ENCODE assay signal across 21 cellular contexts in genomic region chr21:45639206-45640000, GRCh38. TPM values are rescaled to one million over a fixed set of nuclear protein-coding genes. Genes with fewer than 3 reads are reported as not detected.
DNase-seq lines count a peak whose midpoint lies in the region; ATAC-seq, FAIRE-seq and TF ChIP-seq lines count a peak whose summit lies in the region.
"Had no signal": no experiment of that assay in that cellular context is flagged by ENCODE, and none has a peak within 500 bp of the region (broad histone marks: within the 10 kb centered on the region; RNA-seq: fewer than 3 reads in every experiment).

No MANE protein-coding gene starts in this region.

- TF ChIP-seq RAD21 in H1 (IDR thresholded peaks at IDR 0.05 in 1 of 2, conservative IDR thresholded peaks at IDR 0.05 in 1 of 2; ENCODE audit: low read depth in 2 of 2, low read length in 2 of 2), result no peak

- no peak overlapping the region for H3K18ac ChIP-seq in H1 (ENCODE audit: extremely low read depth, low read length)

- peak overlapping the region; percentile 70 for H3K9ac ChIP-seq in BLaER1
- H3K9ac ChIP-seq in H1 (replicated peaks in 1 of 4; ENCODE audit: extremely low read depth in 1 of 4, low read depth in 3 of 4, low read length in 3 of 4), result no peak overlapping the region

- POLR2A ChIA-PET in H1 (lab: Charles Lee; ENCODE audit: partially characterized antibody), result no interaction called here

- no peaks in the 10 kb centered on the region for H3K9me3 Mint-ChIP-seq in CD4-positive, CD25-positive, alpha-beta regulatory T cell
- H3K9me3 Mint-ChIP-seq: activated T-helper 17 cell treated with anti-CD3 and anti-CD28 coated beads, Interleukin-2, amount 50 U/mL, for 72 hours; naive thymus-derived CD8-positive, alpha-beta T cell; WTC11 had no signal

- no peak overlapping the region for H4K5ac ChIP-seq in H1 (ENCODE audit: insufficient read length, low read depth, low read length)

- H2BK5ac ChIP-seq in H1 (ENCODE audit: low read depth, low read length), result no peak overlapping the region

- H3K4ac ChIP-seq in H1 (replicated peaks; ENCODE audit: insufficient read length, low read depth, low read length), result no peak overlapping the region

- FAIRE-seq in H1 (lab: Jason Lieb, UNC), result no peak

- H3K56ac ChIP-seq in H1 (replicated peaks; ENCODE audit: insufficient read length, low read depth, low read length), result no peak overlapping the region

- no peak overlapping the region for H2AK5ac ChIP-seq in H1 (ENCODE audit: low read depth, low read length)

- H3K14ac ChIP-seq in H1 (ENCODE audit: insufficient read length), result no peak overlapping the region

- no peaks in the 10 kb centered on the region for H3K79me2 ChIP-seq in H1 (ENCODE audit: control insufficient read depth in 1 of 2, insufficient read depth in 2 of 2, low read length in 2 of 2)

- no peak for DNase-seq in CD4-positive, CD25-positive, alpha-beta regulatory T cell
- DNase-seq in M059J (ENCODE audit: low read depth) (peak; percentile 41), H1 (ENCODE audit: low read depth in 1 of 2, low spot score in 2 of 2) (no peak), retina (no peak)
- DNase-seq in activated naive CD4-positive, alpha-beta T cell treated with anti-CD3 and anti-CD28 coated beads, Interleukin-2, amount 50 U/mL, for 16 hours, result no peak
- DNase-seq in stimulated activated CD4-positive, alpha-beta T cell treated with anti-CD3 and anti-CD28 coated beads, Interleukin-2, amount 100 ng/mL, for 48 hours, result no peak
- DNase-seq: activated CD8-positive, alpha-beta memory T cell treated with anti-CD3 and anti-CD28 coated beads for 24 hours; adrenal gland; C1 segment of cervical spinal cord; central memory CD4-positive, alpha-beta T cell; effector CD4-positive, alpha-beta T cell; immature natural killer cell; naive thymus-derived CD8-positive, alpha-beta T cell; NCI-H2081; stimulated activated naive CD4-positive, alpha-beta T cell treated with Interleukin-2 at 50 U/mL for 16 hours; upper lobe of left lung had no signal

- peak overlapping the region in 2 of 3 donors; percentile 44 to 69 for H3K27ac Mint-ChIP-seq in CD4-positive, CD25-positive, alpha-beta regulatory T cell
- H3K27ac Mint-ChIP-seq: activated T-helper 17 cell treated with anti-CD3 and anti-CD28 coated beads, Interleukin-2, amount 50 U/mL, for 72 hours; immature natural killer cell; WTC11 had no signal

- H3K4me1 ChIP-seq in BLaER1, result peaks cover 82% of the 10 kb centered on the region
- H3K4me1 ChIP-seq in CD4-positive, CD25-positive, alpha-beta regulatory T cell (ENCODE audit: control insufficient read depth, insufficient read depth, low read length, poor library complexity, severe bottlenecking), result peaks cover 26% of the 10 kb centered on the region
- peaks cover 2 to 8% (median 5%) of the 10 kb centered on the region in 4 experiments; a peak in 4 of 7 replicates for H3K4me1 ChIP-seq in H1 (replicated peaks in 1 of 4; ENCODE audit: control insufficient read depth in 3 of 4, insufficient read depth in 4 of 4, low read length in 3 of 4)

- TF ChIP-seq POLR2A in H1 (IDR thresholded peaks at IDR 0.05; ENCODE audit: control extremely low read depth in 1 of 2, low read depth in 2 of 2, low read length in 2 of 2), result no peak

- no peak overlapping the region for H4K91ac ChIP-seq in H1 (replicated peaks; ENCODE audit: insufficient read length, low read length)

- no peak overlapping the region for H2BK120ac ChIP-seq in H1 (replicated peaks; ENCODE audit: low read depth, low read length)

- no peak for TF ChIP-seq CTCF in H1 (IDR thresholded peaks at IDR 0.05; ENCODE audit: control extremely low read depth in 1 of 3, insufficient read depth in 1 of 3, low read depth in 1 of 3, low read length in 3 of 3)

- no peak overlapping the region for H4K8ac ChIP-seq in H1 (ENCODE audit: extremely low read depth, insufficient read depth, low read length)

- H3K4me3 ChIP-seq in BLaER1, result peak overlapping the region; percentile 44; the same call in 1 of the 2 replicates
- H3K4me3 ChIP-seq in CD4-positive, CD25-positive, alpha-beta regulatory T cell (ENCODE audit: low read depth, low read length), result no peak overlapping the region
- no peak overlapping the region for H3K4me3 ChIP-seq in H1 (ENCODE audit: extremely low read depth in 1 of 4, insufficient read depth in 2 of 4, low read depth in 3 of 4, low read length in 4 of 4)
- H3K4me3 ChIP-seq: adrenal gland, lung, upper lobe of left lung had no signal

- H3K36me3 ChIP-seq in BLaER1, result no peaks in the 10 kb centered on the region
- no peaks in the 10 kb centered on the region for H3K36me3 ChIP-seq in CD4-positive, CD25-positive, alpha-beta regulatory T cell (ENCODE audit: control insufficient read depth, insufficient read depth, low read length)
- H3K36me3 ChIP-seq in H1 (ENCODE audit: control insufficient read depth in 2 of 4, insufficient read depth in 4 of 4, low read length in 3 of 4), result no peaks in the 10 kb centered on the region; a peak in 1 of 8 replicates
- H3K36me3 ChIP-seq: adrenal gland, upper lobe of left lung had no signal

- H3K4me1 Mint-ChIP-seq in CD4-positive, CD25-positive, alpha-beta regulatory T cell, result peaks cover 5 to 40% (median 9%) of the 10 kb centered on the region in 4 donors
- H3K4me1 Mint-ChIP-seq: activated T-helper 17 cell treated with anti-CD3 and anti-CD28 coated beads, Interleukin-2, amount 50 U/mL, for 72 hours had no signal

- no peak for TF ChIP-seq EP300 in H1 (IDR thresholded peaks at IDR 0.05; ENCODE audit: borderline replicate concordance in 1 of 2, low read depth in 2 of 2, low read length in 2 of 2)

- no peaks in the 10 kb centered on the region for H3K36me3 Mint-ChIP-seq in CD4-positive, CD25-positive, alpha-beta regulatory T cell
- H3K36me3 Mint-ChIP-seq: immature natural killer cell; naive thymus-derived CD8-positive, alpha-beta T cell; WTC11 had no signal

- no peak overlapping the region for H2BK20ac ChIP-seq in H1 (ENCODE audit: low read length)

- no peak for ATAC-seq in CD4-positive, CD25-positive, alpha-beta regulatory T cell (ENCODE audit: low read depth in 2 of 2)
- no peak for ATAC-seq in HG03571 (IDR thresholded peaks at IDR 0.05; ENCODE audit: unreplicated experiment)
- ATAC-seq: activated T-helper 17 cell treated with anti-CD3 and anti-CD28 coated beads, Interleukin-2, amount 50 U/mL, for 72 hours; naive thymus-derived CD8-positive, alpha-beta T cell; WTC11 had no signal

- peak overlapping the region; percentile 93 for H3K4me2 ChIP-seq in BLaER1
- H3K4me2 ChIP-seq in H1 (ENCODE audit: insufficient read depth in 1 of 2, low read depth in 2 of 2, low read length in 2 of 2), result no peak overlapping the region

- peaks cover 22% of the 10 kb centered on the region for H3K23me2 ChIP-seq in H1 (ENCODE audit: low read depth, low read length)

- 81% methylated on average over 11 of the region's 11 CpGs; no CpG with 5 or more reads in 1 of the 2 experiments for WGBS in H1 (ENCODE audit: extremely low coverage in 1 of 2, insufficient coverage in 1 of 2, insufficient read length in 1 of 2, insufficient replicate concordance in 2 of 2, low coverage in 1 of 2, low lambda C conversion rate in 2 of 2, missing lambda C conversion rate in 1 of 2), 2 experiments

- H3K27me3 Mint-ChIP-seq in CD4-positive, CD25-positive, alpha-beta regulatory T cell, result peaks cover 7% of the 10 kb centered on the region
- H3K27me3 Mint-ChIP-seq: activated T-helper 17 cell treated with anti-CD3 and anti-CD28 coated beads, Interleukin-2, amount 50 U/mL, for 72 hours had no signal

- H3K27me3 ChIP-seq in BLaER1, result no peaks in the 10 kb centered on the region
- peaks cover under 1% of the 10 kb centered on the region for H3K27me3 ChIP-seq in CD4-positive, CD25-positive, alpha-beta regulatory T cell (ENCODE audit: control insufficient read depth, insufficient read depth, low read length)
- peaks cover 0 to 23% (median 17%) of the 10 kb centered on the region in 4 experiments; a peak in 6 of 7 replicates for H3K27me3 ChIP-seq in H1 (replicated peaks in 1 of 4; ENCODE audit: control insufficient read depth in 3 of 4, extremely low read depth in 1 of 4, insufficient read depth in 3 of 4, low read length in 3 of 4)
- H3K27me3 ChIP-seq: adrenal gland had no signal

- peak overlapping the region; percentile 27; the same call in 1 of the 2 replicates for H2BK12ac ChIP-seq in H1 (ENCODE audit: low read depth, low read length)

- no peaks in the 10 kb centered on the region for H3K79me1 ChIP-seq in H1 (ENCODE audit: low read depth, low read length)

- H3K23ac ChIP-seq in H1 (ENCODE audit: insufficient read length), result no peak overlapping the region

- CTCF ChIA-PET in H1 (lab: Charles Lee; ENCODE audit: partially characterized antibody), result interaction anchor here (1.0 to 1.2 kb wide), 4 partner anchors 20 to 501 kb away, joined by 3 to 4 read pairs (median 4); no protein-coding TSS in a partner anchor

- H4K20me1 ChIP-seq in BLaER1, result peaks cover 8% of the 10 kb centered on the region
- H4K20me1 ChIP-seq in H1 (replicated peaks in 1 of 2; ENCODE audit: control insufficient read depth in 1 of 2, insufficient read depth in 2 of 2, low read length in 2 of 2), result peaks cover 0 to 18% of the 10 kb centered on the region in 2 experiments

- H3K27ac ChIP-seq in BLaER1 (peak overlapping the region; percentile 88), H1 (ENCODE audit: low read depth, low read length) (no peak overlapping the region)
- no peak overlapping the region for H3K27ac ChIP-seq in CD4-positive, CD25-positive, alpha-beta regulatory T cell (ENCODE audit: insufficient read depth, low read length, poor library complexity, severe bottlenecking)

- H2AFZ ChIP-seq in H1 (ENCODE audit: low read length), result no peak overlapping the region

- no peaks in the 10 kb centered on the region for H3K9me3 ChIP-seq in BLaER1
- H3K9me3 ChIP-seq in CD4-positive, CD25-positive, alpha-beta regulatory T cell (ENCODE audit: control insufficient read depth in 2 of 2, low read length in 2 of 2), result no peaks in the 10 kb centered on the region
- peaks cover 1 to 9% of the 10 kb centered on the region in 2 experiments; a peak in 2 of 4 replicates for H3K9me3 ChIP-seq in H1 (ENCODE audit: insufficient read depth in 2 of 2, low read depth in 1 of 2, low read length in 1 of 2)
- H3K9me3 ChIP-seq: adrenal gland, upper lobe of left lung had no signal

- H2BK15ac ChIP-seq in H1 (ENCODE audit: low read length), result no peak overlapping the region

- H3K4me3 Mint-ChIP-seq in CD4-positive, CD25-positive, alpha-beta regulatory T cell, result peak overlapping the region in 2 of 4 donors; percentile 43 to 72
- H3K4me3 Mint-ChIP-seq: activated T-helper 17 cell treated with anti-CD3 and anti-CD28 coated beads, Interleukin-2, amount 50 U/mL, for 72 hours; immature natural killer cell; WTC11 had no signal

RNA-seq across cellular contexts. Expression of gene PCBP3, which starts 4.1 kb away (rescaled TPM):
- 5.3 TPM for total RNA-seq in CD4-positive, CD25-positive, alpha-beta regulatory T cell
- 1 to 10 TPM in 3 of 4 donors, under 1 TPM in 1; 0.72 to 2.8 (median 1.8) TPM for polyA plus RNA-seq in CD4-positive, CD25-positive, alpha-beta regulatory T cell
- 0.10 TPM in 1 of 2 replicates, not detected in the other for total RNA-seq in M059J (2014; rRNA removed; shearing (Covaris generic))
- total RNA-seq in H1 (2021; fragmentation: NEBNext Ultra II Directional; extraction: Animal tissue kit (Norgen Biotek cat#: 25700)), result 6.3 TPM in 2 replicates
- polyA plus RNA-seq in H1 (2011; rRNA removed), result 3.5 and 7.3 TPM in 2 replicates
- polyA plus RNA-seq in H1 (2011; cell fraction: cytosol; rRNA removed), result 3.1 TPM
- 12.8 TPM for polyA plus RNA-seq in H1 (2011; cell fraction: nucleus; rRNA removed)
- 7.9 to 9.2 TPM (median 8.4 TPM) in 4 replicates for polyA plus RNA-seq in H1 (2012, experiment 1 of 2)
- polyA plus RNA-seq in H1 (2012, experiment 2 of 2), result 6.9 TPM
- polyA plus RNA-seq in H1 (2013, experiment 1 of 2), result 4.4 TPM
- polyA plus RNA-seq in H1 (2013, experiment 2 of 2), result 5.4 TPM
- polyA minus RNA-seq in H1 (2011; rRNA and poly(A)+ RNA removed), result 10.6 and 11.2 TPM in 2 replicates
- polyA minus RNA-seq in H1 (2011; cell fraction: cytosol; rRNA and poly(A)+ RNA removed), result 4.0 TPM
- 17.3 TPM for polyA minus RNA-seq in H1 (2011; cell fraction: nucleus; rRNA and poly(A)+ RNA removed)
